1 cellular context compared by ENCODE assay signal in genomic region chr1:182587087-182587486, GRCh38.
TF ChIP-seq lines count a peak whose summit lies in the region.

No MANE protein-coding gene starts in this region.

TF ChIP-seq in K562, 482 proteins besides CTCF, POLR2A, EP300 and RAD21 (continued from another document):
- TF ChIP-seq RBM25 (IDR thresholded peaks at IDR 0.05; ENCODE audit: low read depth, low read length, severe bottlenecking) (peak; percentile 67), ZNF41 (CRISPR knock-in tag; conservative IDR thresholded peaks at IDR 0.05) (no peak), ADNP (tag; IDR thresholded peaks at IDR 0.05) (0 out of 2 replicates have a peak, but pooled peaks have one; percentile 16), ZNF408 (CRISPR knock-in tag; IDR thresholded peaks at IDR 0.05; ENCODE audit: low read depth) (no peak), ZNF146 (CRISPR knock-in tag; IDR thresholded peaks at IDR 0.05; ENCODE audit: unreplicated experiment) (peak; percentile 89)
TF ChIP-seq in K562: peak in this region for 3.
